1 cellular context compared by ENCODE assay signal in genomic region chr1:222369991-222370910, GRCh38.
TF ChIP-seq lines count a peak whose summit lies in the region.

No MANE protein-coding gene starts in this region.

TF ChIP-seq in WTC11, 78 proteins besides CTCF, POLR2A, EP300 and RAD21 (continued from another document):
- TF ChIP-seq, protein P1, sequence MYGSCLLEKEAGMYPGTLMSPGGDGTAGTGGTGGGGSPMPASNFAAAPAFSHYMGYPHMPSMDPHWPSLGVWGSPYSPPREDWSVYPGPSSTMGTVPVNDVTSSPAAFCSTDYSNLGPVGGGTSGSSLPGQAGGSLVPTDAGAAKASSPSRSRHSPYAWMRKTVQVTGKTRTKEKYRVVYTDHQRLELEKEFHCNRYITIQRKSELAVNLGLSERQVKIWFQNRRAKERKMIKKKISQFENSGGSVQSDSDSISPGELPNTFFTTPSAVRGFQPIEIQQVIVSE (CRISPR knock-in tag; IDR thresholded peaks at IDR 0.05; ENCODE audit: borderline replicate concordance), result no peak
- TF ChIP-seq, protein P2, sequence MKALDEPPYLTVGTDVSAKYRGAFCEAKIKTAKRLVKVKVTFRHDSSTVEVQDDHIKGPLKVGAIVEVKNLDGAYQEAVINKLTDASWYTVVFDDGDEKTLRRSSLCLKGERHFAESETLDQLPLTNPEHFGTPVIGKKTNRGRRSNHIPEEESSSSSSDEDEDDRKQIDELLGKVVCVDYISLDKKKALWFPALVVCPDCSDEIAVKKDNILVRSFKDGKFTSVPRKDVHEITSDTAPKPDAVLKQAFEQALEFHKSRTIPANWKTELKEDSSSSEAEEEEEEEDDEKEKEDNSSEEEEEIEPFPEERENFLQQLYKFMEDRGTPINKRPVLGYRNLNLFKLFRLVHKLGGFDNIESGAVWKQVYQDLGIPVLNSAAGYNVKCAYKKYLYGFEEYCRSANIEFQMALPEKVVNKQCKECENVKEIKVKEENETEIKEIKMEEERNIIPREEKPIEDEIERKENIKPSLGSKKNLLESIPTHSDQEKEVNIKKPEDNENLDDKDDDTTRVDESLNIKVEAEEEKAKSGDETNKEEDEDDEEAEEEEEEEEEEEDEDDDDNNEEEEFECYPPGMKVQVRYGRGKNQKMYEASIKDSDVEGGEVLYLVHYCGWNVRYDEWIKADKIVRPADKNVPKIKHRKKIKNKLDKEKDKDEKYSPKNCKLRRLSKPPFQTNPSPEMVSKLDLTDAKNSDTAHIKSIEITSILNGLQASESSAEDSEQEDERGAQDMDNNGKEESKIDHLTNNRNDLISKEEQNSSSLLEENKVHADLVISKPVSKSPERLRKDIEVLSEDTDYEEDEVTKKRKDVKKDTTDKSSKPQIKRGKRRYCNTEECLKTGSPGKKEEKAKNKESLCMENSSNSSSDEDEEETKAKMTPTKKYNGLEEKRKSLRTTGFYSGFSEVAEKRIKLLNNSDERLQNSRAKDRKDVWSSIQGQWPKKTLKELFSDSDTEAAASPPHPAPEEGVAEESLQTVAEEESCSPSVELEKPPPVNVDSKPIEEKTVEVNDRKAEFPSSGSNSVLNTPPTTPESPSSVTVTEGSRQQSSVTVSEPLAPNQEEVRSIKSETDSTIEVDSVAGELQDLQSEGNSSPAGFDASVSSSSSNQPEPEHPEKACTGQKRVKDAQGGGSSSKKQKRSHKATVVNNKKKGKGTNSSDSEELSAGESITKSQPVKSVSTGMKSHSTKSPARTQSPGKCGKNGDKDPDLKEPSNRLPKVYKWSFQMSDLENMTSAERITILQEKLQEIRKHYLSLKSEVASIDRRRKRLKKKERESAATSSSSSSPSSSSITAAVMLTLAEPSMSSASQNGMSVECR (CRISPR knock-in tag; IDR thresholded peaks at IDR 0.05; ENCODE audit: borderline replicate concordance), result no peak
- TF ChIP-seq ZNF232 (CRISPR knock-in tag; IDR thresholded peaks at IDR 0.05), result no peak
- no peak for TF ChIP-seq MLX (CRISPR knock-in tag; IDR thresholded peaks at IDR 0.05)
- TF ChIP-seq GABPB1 (CRISPR knock-in tag; IDR thresholded peaks at IDR 0.05), result no peak
- TF ChIP-seq, protein P3, sequence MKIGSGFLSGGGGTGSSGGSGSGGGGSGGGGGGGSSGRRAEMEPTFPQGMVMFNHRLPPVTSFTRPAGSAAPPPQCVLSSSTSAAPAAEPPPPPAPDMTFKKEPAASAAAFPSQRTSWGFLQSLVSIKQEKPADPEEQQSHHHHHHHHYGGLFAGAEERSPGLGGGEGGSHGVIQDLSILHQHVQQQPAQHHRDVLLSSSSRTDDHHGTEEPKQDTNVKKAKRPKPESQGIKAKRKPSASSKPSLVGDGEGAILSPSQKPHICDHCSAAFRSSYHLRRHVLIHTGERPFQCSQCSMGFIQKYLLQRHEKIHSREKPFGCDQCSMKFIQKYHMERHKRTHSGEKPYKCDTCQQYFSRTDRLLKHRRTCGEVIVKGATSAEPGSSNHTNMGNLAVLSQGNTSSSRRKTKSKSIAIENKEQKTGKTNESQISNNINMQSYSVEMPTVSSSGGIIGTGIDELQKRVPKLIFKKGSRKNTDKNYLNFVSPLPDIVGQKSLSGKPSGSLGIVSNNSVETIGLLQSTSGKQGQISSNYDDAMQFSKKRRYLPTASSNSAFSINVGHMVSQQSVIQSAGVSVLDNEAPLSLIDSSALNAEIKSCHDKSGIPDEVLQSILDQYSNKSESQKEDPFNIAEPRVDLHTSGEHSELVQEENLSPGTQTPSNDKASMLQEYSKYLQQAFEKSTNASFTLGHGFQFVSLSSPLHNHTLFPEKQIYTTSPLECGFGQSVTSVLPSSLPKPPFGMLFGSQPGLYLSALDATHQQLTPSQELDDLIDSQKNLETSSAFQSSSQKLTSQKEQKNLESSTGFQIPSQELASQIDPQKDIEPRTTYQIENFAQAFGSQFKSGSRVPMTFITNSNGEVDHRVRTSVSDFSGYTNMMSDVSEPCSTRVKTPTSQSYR (CRISPR knock-in tag; IDR thresholded peaks at IDR 0.05), result no peak
- no peak for TF ChIP-seq JAZF1 (CRISPR knock-in tag; IDR thresholded peaks at IDR 0.05)
